18 cellular contexts compared by ENCODE assay signal in genomic region chr12:131720241-131720640, GRCh38. TPM values are rescaled to one million over a fixed set of nuclear protein-coding genes. Genes with fewer than 3 reads are reported as not detected.
DNase-seq lines count a peak whose midpoint lies in the region; ATAC-seq and TF ChIP-seq lines count a peak whose summit lies in the region.
"Had no signal": no experiment of that assay in that cellular context is flagged by ENCODE, and none has a peak within 500 bp of the region (broad histone marks: within the 10 kb centered on the region; RNA-seq: fewer than 3 reads in every experiment).

No MANE protein-coding gene starts in this region.

- H3K4me3 ChIP-seq in PC-3 (ENCODE audit: low read length) (no peak overlapping the region), mammary epithelial cell (replicated peaks in 1 of 3; ENCODE audit: insufficient read depth in 1 of 3, low read depth in 2 of 3, low read length in 3 of 3) (no peak overlapping the region), smooth muscle cell (no peak overlapping the region)

- dilution Hi-C loops in mammary epithelial cell (cut with HindIII; ENCODE audit: low sequenced_read_pairs) = no loop called here

- H3K9ac ChIP-seq in PC-3 (ENCODE audit: low read length) (no peak overlapping the region), mammary epithelial cell (ENCODE audit: insufficient read depth, low read length) (no peak overlapping the region), smooth muscle cell (ENCODE audit: low read depth) (no peak overlapping the region)

- H3F3A ChIP-seq in PC-3 (ENCODE audit: low read length, unreplicated experiment) (no peaks in the 10 kb centered on the region), smooth muscle cell (ENCODE audit: low read depth) (peaks cover 4% of the 10 kb centered on the region)

- intact Hi-C loops in activated CD4-positive, alpha-beta T cell treated with anti-CD3 and anti-CD28 coated beads for 36 hours (cut with DNase I, micrococcal nuclease) = no loop called here
- intact Hi-C loops in PC-3 (cut with micrococcal nuclease) = no loop called here
- intact Hi-C loops in mammary epithelial cell (cut with micrococcal nuclease) = no loop called here
- intact Hi-C loops in left colon (cut with DNase I, micrococcal nuclease) = no loop called here

- BruUV-seq in PC-3 (replicated peaks; lab: Mats Ljungman, UMichigan) (no TSS peak), mammary epithelial cell (replicated peaks; lab: Mats Ljungman, UMichigan) (no TSS peak)

- H3K27ac ChIP-seq in PC-3 (ENCODE audit: low read length) (no peak overlapping the region), mammary epithelial cell (ENCODE audit: insufficient read depth, low read depth, low read length) (peak overlapping the region; percentile 37), smooth muscle cell (ENCODE audit: low read depth) (peak overlapping the region; percentile 58)
- H3K27ac ChIP-seq: 22Rv1 had no signal

- H3K4me1 ChIP-seq in PC-3 (ENCODE audit: insufficient read depth, low read length) (no peaks in the 10 kb centered on the region), mammary epithelial cell (ENCODE audit: insufficient read depth, low read length) (peaks cover 3% of the 10 kb centered on the region), smooth muscle cell (ENCODE audit: low read depth) (peaks cover 17% of the 10 kb centered on the region)
- H3K4me1 ChIP-seq: BE2C had no signal

- no peaks in the 10 kb centered on the region for H3K27me3 ChIP-seq in PC-3 (ENCODE audit: low read length)
- H3K27me3 ChIP-seq in mammary epithelial cell (ENCODE audit: insufficient read depth, low read length) = no peaks in the 10 kb centered on the region
- H3K27me3 ChIP-seq in smooth muscle cell (ENCODE audit: low read depth) = no peaks in the 10 kb centered on the region
- H3K27me3 ChIP-seq: BE2C had no signal

- H3K79me2 ChIP-seq in PC-3 (ENCODE audit: low read length) (peaks cover 38% of the 10 kb centered on the region), mammary epithelial cell (ENCODE audit: insufficient read depth, low read length) (peaks cover 49% of the 10 kb centered on the region), smooth muscle cell (ENCODE audit: low read depth) (peaks cover 57% of the 10 kb centered on the region)

- no peaks in the 10 kb centered on the region for H3K9me3 Mint-ChIP-seq in activated CD4-positive, alpha-beta T cell treated with anti-CD3 and anti-CD28 coated beads for 36 hours (ENCODE audit: low read depth)
- H3K9me3 Mint-ChIP-seq: CD4-positive, alpha-beta T cell had no signal

- no peaks in the 10 kb centered on the region for H3K4me1 Mint-ChIP-seq in activated CD4-positive, alpha-beta T cell treated with anti-CD3 and anti-CD28 coated beads for 36 hours

- H3K9me2 ChIP-seq in PC-3 (replicated peaks; ENCODE audit: low read length) = no peaks in the 10 kb centered on the region

- H2AFZ ChIP-seq in PC-3 (ENCODE audit: low read length) (no peak overlapping the region), mammary epithelial cell (ENCODE audit: low read depth, low read length) (no peak overlapping the region), smooth muscle cell (ENCODE audit: low read depth) (no peak overlapping the region)

- H4K20me1 ChIP-seq in PC-3 (ENCODE audit: low read length) (no peaks in the 10 kb centered on the region), mammary epithelial cell (ENCODE audit: insufficient read depth, low read length) (no peaks in the 10 kb centered on the region), smooth muscle cell (ENCODE audit: low read depth) (peaks cover 37% of the 10 kb centered on the region)

- POLR2A ChIA-PET in activated CD4-positive, alpha-beta T cell treated with anti-CD3 and anti-CD28 coated beads for 36 hours (lab: Charles Lee) = no interaction called here
- POLR2A ChIA-PET in PC-3 (lab: Charles Lee; ENCODE audit: unreplicated experiment) = no interaction called here

- H3K9me3 ChIP-seq in PC-3 (ENCODE audit: low read length) = no peaks in the 10 kb centered on the region
- H3K9me3 ChIP-seq in mammary epithelial cell (replicated peaks; ENCODE audit: insufficient read depth, low read length) = peaks cover 4% of the 10 kb centered on the region
- no peaks in the 10 kb centered on the region for H3K9me3 ChIP-seq in smooth muscle cell (replicated peaks; ENCODE audit: low read depth)
- H3K9me3 ChIP-seq: BE2C had no signal

- H3K36me3 Mint-ChIP-seq in activated CD4-positive, alpha-beta T cell treated with anti-CD3 and anti-CD28 coated beads for 36 hours (ENCODE audit: low read depth) = peaks cover 64% of the 10 kb centered on the region

- ATAC-seq in activated CD4-positive, alpha-beta T cell treated with anti-CD3 and anti-CD28 coated beads for 36 hours = no peak
- ATAC-seq in PC-3 = peak; percentile 79
- ATAC-seq in left colon = no peak

- 88% methylated on average over 8 of the region's 8 CpGs for WGBS in mammary epithelial cell (ENCODE audit: low coverage, missing lambda C conversion rate)
- WGBS in smooth muscle cell (ENCODE audit: low lambda C conversion rate) = 95% methylated on average over 8 of the region's 8 CpGs

- no peaks in the 10 kb centered on the region for H3K27me3 Mint-ChIP-seq in activated CD4-positive, alpha-beta T cell treated with anti-CD3 and anti-CD28 coated beads for 36 hours
- H3K27me3 Mint-ChIP-seq: CD4-positive, alpha-beta T cell had no signal

- H3K4me2 ChIP-seq in PC-3 (ENCODE audit: low read length) (no peak overlapping the region), mammary epithelial cell (ENCODE audit: insufficient read depth, low read depth, low read length) (no peak overlapping the region), smooth muscle cell (no peak overlapping the region)

- no peak for DNase-seq in activated CD4-positive, alpha-beta T cell treated with anti-CD3 and anti-CD28 coated beads for 36 hours
- no peak for DNase-seq in activated CD4-positive, alpha-beta T cell treated with anti-CD3 and anti-CD28 coated beads, Interleukin-2, amount 50 U/mL, for 48 hours
- DNase-seq in PC-3 (peak; percentile 12), mammary epithelial cell (no peak), smooth muscle cell (lab: John Stamatoyannopoulos, UW; ENCODE audit: unreplicated experiment) (no peak), NCI-H2171 (lab: John Stamatoyannopoulos, UW) (no peak), left colon (no peak), NCI-H446 treated with DMSO at 0.1 percent for 48 hours (lab: John Stamatoyannopoulos, UW) (no peak)
- DNase-seq: BE2C; CD4-positive, alpha-beta T cell; DMS53; MV-4-11; NCI-H1417 treated with DMSO at 0.1 percent for 48 hours; NCI-H2029; NCI-H2171 treated with DMSO at 0.1 percent for 48 hours; NCI-H774; Right ventricle myocardium superior had no signal

- CTCF ChIA-PET in activated CD4-positive, alpha-beta T cell treated with anti-CD3 and anti-CD28 coated beads for 36 hours (lab: Charles Lee) = no interaction called here
- CTCF ChIA-PET in PC-3 (lab: Charles Lee) (no interaction called here), mammary epithelial cell (lab: Charles Lee; ENCODE audit: low non-redundant PET) (no interaction called here)

- no peak for TF ChIP-seq CTCF in PC-3 (conservative IDR thresholded peaks at IDR 0.05; ENCODE audit: low read depth, low read length)
- TF ChIP-seq CTCF in mammary epithelial cell (conservative IDR thresholded peaks at IDR 0.05 in 1 of 2, IDR thresholded peaks at IDR 0.05 in 1 of 2; ENCODE audit: extremely low read depth in 1 of 2, insufficient read depth in 1 of 2, low read depth in 1 of 2, low read length in 2 of 2) = no peak
- no peak for TF ChIP-seq CTCF in smooth muscle cell (IDR thresholded peaks at IDR 0.05; ENCODE audit: borderline replicate concordance, insufficient read depth, poor library complexity, severe bottlenecking)

- H3K36me3 ChIP-seq in PC-3 (ENCODE audit: low read depth, low read length) = peaks cover 88% of the 10 kb centered on the region
- peaks cover 39% of the 10 kb centered on the region for H3K36me3 ChIP-seq in mammary epithelial cell (ENCODE audit: insufficient read depth, low read length)
- H3K36me3 ChIP-seq in smooth muscle cell (ENCODE audit: low read depth) = peaks cover 42% of the 10 kb centered on the region

- in situ Hi-C loops in mammary epithelial cell (cut with MboI; ENCODE audit: low sequenced_read_pairs in 2 of 2) = no loop called here

- peak overlapping the region; percentile 19 for H3K27ac Mint-ChIP-seq in activated CD4-positive, alpha-beta T cell treated with anti-CD3 and anti-CD28 coated beads for 36 hours
- H3K27ac Mint-ChIP-seq: CD4-positive, alpha-beta T cell had no signal

- no peak overlapping the region for H3K4me3 Mint-ChIP-seq in activated CD4-positive, alpha-beta T cell treated with anti-CD3 and anti-CD28 coated beads for 36 hours
- H3K4me3 Mint-ChIP-seq: CD4-positive, alpha-beta T cell had no signal

RNA-seq across cellular contexts. Expression of gene SFSWAP, which starts 9.4 kb away (rescaled TPM):
- 10 to 100 TPM; 47.9 to 73.1 TPM for total RNA-seq in activated CD4-positive, alpha-beta T cell treated with anti-CD3 and anti-CD28 coated beads for 36 hours
- total RNA-seq in PC-3 (2014; rRNA removed) (57.5 and 64.3 TPM in 2 replicates), mammary epithelial cell (10 to 100 TPM; 19.8 to 41.6 TPM), smooth muscle cell (19.4 and 32.3 TPM in 2 replicates), left colon (10 to 100 TPM; 34.2 to 41.1 TPM)
- polyA plus RNA-seq in mammary epithelial cell (10.0 TPM), smooth muscle cell (24.1 and 33.5 TPM in 2 replicates)
- polyA minus RNA-seq in mammary epithelial cell = 19.1 TPM
